24 cellular contexts compared by ENCODE assay signal in genomic region chrX:17553961-17554482, GRCh38.
A peak's percentile ranks its signal among the peaks of the same experiment; 100 is the strongest.
DNase-seq lines count a peak whose midpoint lies in the region; ATAC-seq, FAIRE-seq and TF ChIP-seq lines count a peak whose summit lies in the region.
"Had no signal": no experiment of that assay in that cellular context is flagged by ENCODE, and none has a peak within 500 bp of the region (broad histone marks: within the 10 kb centered on the region; RNA-seq: fewer than 3 reads in every experiment).

No MANE protein-coding gene starts in this region.

- H2AFZ ChIP-seq in IMR-90 (replicated peaks; ENCODE audit: low read length, poor library complexity) = no peak overlapping the region
- peak overlapping the region; percentile 31 for H2AFZ ChIP-seq in endothelial cell of umbilical vein (ENCODE audit: low read depth, low read length)
- H2AFZ ChIP-seq: parathyroid adenoma had no signal

- no peak overlapping the region; the same call in 1 of the 2 replicates for H3K23ac ChIP-seq in IMR-90 (ENCODE audit: low read depth, low read length)

- intact Hi-C loops in IMR-90 (cut with micrococcal nuclease) (no loop called here), endothelial cell of umbilical vein (cut with micrococcal nuclease) (no loop called here)

- in situ Hi-C loops in IMR-90 (cut with MboI; ENCODE audit: low sequenced_read_pairs) = no loop called here

- peaks cover 9% of the 10 kb centered on the region for H3K9me1 ChIP-seq in IMR-90 (ENCODE audit: insufficient read depth, low read length)
- no peaks in the 10 kb centered on the region for H3K9me1 ChIP-seq in endothelial cell of umbilical vein (replicated peaks; ENCODE audit: control insufficient read depth, extremely low read depth, insufficient read depth, low read length)

- dilution Hi-C loops in IMR-90 (cut with HindIII; ENCODE audit: low sequenced_read_pairs, unreplicated experiment) (no loop called here), endothelial cell of umbilical vein (cut with MboI; ENCODE audit: extremely low pct_ligation_motif_present, low sequenced_read_pairs) (no loop called here)

- peak overlapping the region; percentile 6 for H3K4ac ChIP-seq in IMR-90 (ENCODE audit: low read depth, low read length)

- TF ChIP-seq POLR2A in A549 (IDR thresholded peaks at IDR 0.05; ENCODE audit: low read length) (no peak), IMR-90 (IDR thresholded peaks at IDR 0.05; ENCODE audit: low read depth, low read length) (no peak), endothelial cell of umbilical vein (IDR thresholded peaks at IDR 0.05; ENCODE audit: low read depth, low read length) (no peak)

- H3K79me1 ChIP-seq in IMR-90 (ENCODE audit: low read depth in 1 of 2, low read length in 2 of 2) = no peaks in the 10 kb centered on the region

- WGBS in A549 (ENCODE audit: missing lambda C conversion rate) = 79% methylated on average over 6 of the region's 6 CpGs
- no CpG with 5 or more reads among the region's 6 CpGs for WGBS in IMR-90 (ENCODE audit: extremely low coverage in 2 of 2, insufficient read length in 1 of 2), 2 experiments

- no peak overlapping the region for H2BK5ac ChIP-seq in IMR-90 (ENCODE audit: low read depth, low read length, poor library complexity, severe bottlenecking)

- H2BK15ac ChIP-seq in IMR-90 (ENCODE audit: low read depth, low read length) = peak overlapping the region; percentile 44; the same call in 1 of the 3 replicates

- 0 out of 2 replicates have a peak overlapping the region, but pooled peaks have one; percentile 3 for H4K91ac ChIP-seq in IMR-90 (ENCODE audit: insufficient read depth, low read depth, low read length)

- no peak overlapping the region for H3K4me3 ChIP-seq in A549
- no peak overlapping the region for H3K4me3 ChIP-seq in IMR-90 (ENCODE audit: insufficient read depth, low read depth, low read length)
- no peak overlapping the region for H3K4me3 ChIP-seq in endothelial cell of umbilical vein (replicated peaks in 1 of 3; ENCODE audit: insufficient read depth in 1 of 3, low read depth in 1 of 3, low read length in 3 of 3)
- no peak overlapping the region for H3K4me3 ChIP-seq in muscle layer of duodenum (ENCODE audit: low read depth in 1 of 2, low read length in 2 of 2)
- H3K4me3 ChIP-seq: dorsolateral prefrontal cortex, K562, skin epidermis had no signal

- peak overlapping the region; percentile 57 for H3K18ac ChIP-seq in IMR-90 (ENCODE audit: low read depth, low read length)

- H3K4me1 ChIP-seq in A549 = peaks cover 27% of the 10 kb centered on the region
- peaks cover 11% of the 10 kb centered on the region for H3K4me1 ChIP-seq in IMR-90 (ENCODE audit: control insufficient read depth, insufficient read depth, low read length)
- peaks cover 17% of the 10 kb centered on the region for H3K4me1 ChIP-seq in endothelial cell of umbilical vein (ENCODE audit: control insufficient read depth, extremely low read depth, insufficient read depth, low read length)
- peaks cover 0 to 15% of the 10 kb centered on the region in 2 donors for H3K4me1 ChIP-seq in muscle layer of duodenum (ENCODE audit: control insufficient read depth in 1 of 2, insufficient read depth in 2 of 2, low read length in 2 of 2)
- H3K4me1 ChIP-seq: parathyroid adenoma had no signal

- CTCF ChIA-PET in A549 (lab: Yijun Ruan, JAX) (interaction anchor here (1.2 to 2.7 kb wide), 4 partner anchors 12 to 312 kb away, joined by 3 to 10 read pairs (median 4); no protein-coding TSS in a partner anchor), IMR-90 (lab: Yijun Ruan, JAX) (interaction anchor here (1.5 kb wide), 1 partner anchor 12 kb away, joined by 4 read pairs; no protein-coding TSS in a partner anchor), endothelial cell of umbilical vein (lab: Charles Lee) (interaction anchor here (2.2 kb wide), 1 partner anchor 37 kb away, joined by 9 read pairs; no protein-coding TSS in a partner anchor)

- no peak overlapping the region for H2BK120ac ChIP-seq in IMR-90 (ENCODE audit: low read depth, low read length)

- DNase-seq in A549 (ENCODE audit: low read depth in 1 of 2, low spot score in 1 of 2) (no peak), IMR-90 (no peak), endothelial cell of umbilical vein (ENCODE audit: low read depth, low spot score) (no peak), NCI-H748 (lab: John Stamatoyannopoulos, UW; ENCODE audit: unreplicated experiment) (no peak), NCI-H2171 treated with DMSO at 0.1 percent for 48 hours (lab: John Stamatoyannopoulos, UW) (no peak)
- DNase-seq: activated CD4-positive, alpha-beta T cell treated with anti-CD3 and anti-CD28 coated beads for 4 hours; activated CD8-positive, alpha-beta memory T cell treated with anti-CD3 and anti-CD28 coated beads, Interleukin-2, amount 10 ng/mL, durations not matched to agents 7 days and 5 days; activated naive CD8-positive, alpha-beta T cell treated with anti-CD3 and anti-CD28 coated beads, Interleukin-2, amount 10 ng/mL, durations not matched to agents 7 days and 5 days; dorsolateral prefrontal cortex; erythroblast; NCI-H1930; NCI-H446; NK-92 treated with Interleukin-12 subunit alpha and Interleukin-12 subunit beta, amount 100 ng/mL, for 24 hours; RPMI8226; stimulated activated CD4-positive, alpha-beta T cell treated with anti-CD3 and anti-CD28 coated beads, Interleukin-4, amount 100 ng/mL, for 1 hour had no signal

- peak overlapping the region; percentile 50 to 78; a peak in 5 of 6 replicates for H3K27ac ChIP-seq in A549
- H3K27ac ChIP-seq in IMR-90 (ENCODE audit: insufficient read depth, low read length) = no peak overlapping the region
- peak overlapping the region; percentile 30 for H3K27ac ChIP-seq in endothelial cell of umbilical vein (ENCODE audit: insufficient read depth, low read depth, low read length)
- peak overlapping the region; percentile 67 for H3K27ac ChIP-seq in muscle layer of duodenum (ENCODE audit: low read length)
- H3K27ac ChIP-seq: dorsolateral prefrontal cortex, parathyroid adenoma had no signal

- H3K14ac ChIP-seq in IMR-90 (replicated peaks; ENCODE audit: low read depth, low read length) = peak overlapping the region; percentile 11; the same call in 1 of the 2 replicates

- H2AK9ac ChIP-seq in IMR-90 (replicated peaks; ENCODE audit: low read depth, low read length, poor library complexity) = no peak overlapping the region

- no peaks in the 10 kb centered on the region for H3K36me3 ChIP-seq in IMR-90 (ENCODE audit: control insufficient read depth, insufficient read depth, low read length)
- no peaks in the 10 kb centered on the region for H3K36me3 ChIP-seq in endothelial cell of umbilical vein (ENCODE audit: control insufficient read depth in 2 of 2, extremely low read depth in 1 of 2, insufficient read depth in 2 of 2, low read length in 2 of 2)
- H3K36me3 ChIP-seq in muscle layer of duodenum (ENCODE audit: control insufficient read depth in 1 of 2, insufficient read depth in 2 of 2, low read length in 2 of 2) = no peaks in the 10 kb centered on the region

- peak overlapping the region; percentile 17; the same call in 1 of the 2 replicates for H2AK5ac ChIP-seq in IMR-90 (ENCODE audit: low read depth, low read length)

- H3K79me2 ChIP-seq in endothelial cell of umbilical vein (ENCODE audit: control insufficient read depth, insufficient read depth, low read length) = no peaks in the 10 kb centered on the region
- H3K79me2 ChIP-seq: parathyroid adenoma had no signal

- peak overlapping the region; percentile 53 for H3K4me2 ChIP-seq in A549
- no peak overlapping the region for H3K4me2 ChIP-seq in IMR-90 (ENCODE audit: low read depth, low read length)
- H3K4me2 ChIP-seq in endothelial cell of umbilical vein (ENCODE audit: insufficient read depth, low read length) = no peak overlapping the region

- H4K5ac ChIP-seq in IMR-90 (ENCODE audit: low read depth, low read length) = peak overlapping the region; percentile 53; the same call in 1 of the 2 replicates

- TF ChIP-seq RAD21 in A549 (conservative IDR thresholded peaks at IDR 0.05 in 1 of 2, IDR thresholded peaks at IDR 0.05 in 1 of 2) (no peak), IMR-90 (IDR thresholded peaks at IDR 0.05; ENCODE audit: low read length) (no peak)

- ATAC-seq in A549 (no peak), IMR-90 (ENCODE audit: low read depth) (no peak), HG03457 (IDR thresholded peaks at IDR 0.05; ENCODE audit: unreplicated experiment) (no peak), GM21447 (IDR thresholded peaks at IDR 0.05; ENCODE audit: unreplicated experiment) (no peak)
- ATAC-seq: activated CD8-positive, alpha-beta memory T cell treated with anti-CD3 and anti-CD28 coated beads, Interleukin-2, amount 10 ng/mL, durations not matched to agents 7 days and 5 days; activated T-helper 17 cell treated with anti-CD3 and anti-CD28 coated beads, Interleukin-2, amount 50 U/mL, for 72 hours; K562; left lobe of liver had no signal

- no peak overlapping the region for H3K56ac ChIP-seq in IMR-90 (ENCODE audit: extremely low read depth, insufficient read depth, low read length)

- no peak overlapping the region for H2BK20ac ChIP-seq in IMR-90 (ENCODE audit: low read depth, low read length)

- no peak for TF ChIP-seq EP300 in A549 (IDR thresholded peaks at IDR 0.05)

- H3K27me3 ChIP-seq in IMR-90 (ENCODE audit: control insufficient read depth, insufficient read depth, low read length) = no peaks in the 10 kb centered on the region; the same call in 1 of the 2 replicates
- H3K27me3 ChIP-seq in endothelial cell of umbilical vein (ENCODE audit: control insufficient read depth in 2 of 2, insufficient read depth in 2 of 2, low read length in 2 of 2) = no peaks in the 10 kb centered on the region
- H3K27me3 ChIP-seq in muscle layer of duodenum (ENCODE audit: low read depth, low read length) = no peaks in the 10 kb centered on the region

- no TSS peak for BruUV-seq in IMR-90 (replicated peaks; lab: Mats Ljungman, UMichigan)
- BruUV-seq in endothelial cell of umbilical vein (replicated peaks; lab: Mats Ljungman, UMichigan) = no TSS peak

- H3K9ac ChIP-seq in IMR-90 (ENCODE audit: low read depth, low read length) = no peak overlapping the region
- no peak overlapping the region for H3K9ac ChIP-seq in endothelial cell of umbilical vein (replicated peaks; ENCODE audit: extremely low read depth, insufficient read depth, low read length)
- H3K9ac ChIP-seq: parathyroid adenoma had no signal

- POLR2A ChIA-PET in A549 (lab: Yijun Ruan, JAX) (no interaction called here), IMR-90 (lab: Charles Lee; ENCODE audit: unreplicated experiment) (no interaction called here), endothelial cell of umbilical vein (lab: Charles Lee) (no interaction called here)

- H3K9me3 ChIP-seq in A549 = no peaks in the 10 kb centered on the region
- no peaks in the 10 kb centered on the region for H3K9me3 ChIP-seq in IMR-90 (ENCODE audit: control insufficient read depth, insufficient read depth, low read length)
- H3K9me3 ChIP-seq in endothelial cell of umbilical vein (replicated peaks; ENCODE audit: control insufficient read depth, insufficient read depth, low read length) = no peaks in the 10 kb centered on the region
- no peaks in the 10 kb centered on the region for H3K9me3 ChIP-seq in muscle layer of duodenum (ENCODE audit: control insufficient read depth in 1 of 2, low read length in 2 of 2)

- H4K20me1 ChIP-seq in IMR-90 (ENCODE audit: insufficient read depth, low read length) (no peaks in the 10 kb centered on the region), endothelial cell of umbilical vein (replicated peaks; ENCODE audit: control insufficient read depth, extremely low read depth, insufficient read depth, low read length) (no peaks in the 10 kb centered on the region)

- H4K8ac ChIP-seq in IMR-90 (ENCODE audit: low read depth in 2 of 2, low read length in 2 of 2) = peak overlapping the region; percentile 10 to 33; a peak in 2 of 4 replicates

- no peak for TF ChIP-seq CTCF in A549 (IDR thresholded peaks at IDR 0.05)
- TF ChIP-seq CTCF in IMR-90 (conservative IDR thresholded peaks at IDR 0.05; ENCODE audit: low read depth, low read length) = no peak
- no peak for TF ChIP-seq CTCF in endothelial cell of umbilical vein (IDR thresholded peaks at IDR 0.05; ENCODE audit: extremely low read depth in 1 of 2, insufficient read depth in 1 of 2, low read depth in 1 of 2, low read length in 2 of 2)

- FAIRE-seq in A549 (lab: Jason Lieb, UNC) (no peak), endothelial cell of umbilical vein (lab: Jason Lieb, UNC) (no peak)
- FAIRE-seq: K562, urothelium cell line had no signal
